Comparison of ENCODE assay signal across 16 cellular contexts in the genomic region with DNA sequence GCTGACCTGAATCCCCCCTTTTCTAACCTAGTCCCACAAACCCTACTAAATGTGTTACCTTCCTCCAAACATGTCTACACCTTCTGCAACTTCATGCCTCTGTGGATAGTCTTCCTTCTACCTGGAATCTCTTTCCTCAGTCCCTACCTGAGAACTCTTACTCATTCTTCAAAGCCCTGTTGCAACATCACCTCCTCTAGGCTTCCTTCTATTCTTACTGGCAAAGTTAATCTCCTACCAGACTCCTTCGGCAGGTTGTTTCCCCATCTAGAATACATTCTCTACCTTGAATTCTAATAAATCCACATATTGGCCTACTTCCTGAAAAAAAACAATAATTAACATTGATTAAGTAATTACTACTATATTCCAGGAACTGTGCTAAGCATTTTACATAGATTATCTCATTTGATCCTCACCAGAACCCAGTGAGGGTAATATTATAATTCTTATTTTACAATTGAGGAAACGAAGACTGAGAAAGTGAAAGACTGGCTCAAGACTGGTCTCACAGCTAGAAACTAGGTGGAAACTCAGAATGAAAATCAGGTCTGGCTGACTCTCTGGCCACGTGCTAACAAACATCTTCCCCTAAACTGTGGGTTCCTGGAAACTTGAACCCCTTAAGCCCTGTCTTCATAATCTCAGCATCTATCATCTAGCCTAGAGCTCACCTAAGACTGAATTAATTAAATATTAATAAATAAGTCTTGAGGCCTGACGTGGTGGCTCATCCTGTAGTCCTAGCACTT. TPM values are rescaled to one million over a fixed set of nuclear protein-coding genes. Genes with fewer than 3 reads are reported as not detected.
A peak's percentile ranks its signal among the peaks of the same experiment; 100 is the strongest.
DNase-seq lines count a peak whose midpoint lies in the region; ATAC-seq and TF ChIP-seq lines count a peak whose summit lies in the region.
"Had no signal": no experiment of that assay in that cellular context is flagged by ENCODE, and none has a peak within 500 bp of the region (broad histone marks: within the 10 kb centered on the region; RNA-seq: fewer than 3 reads in every experiment).

No MANE protein-coding gene starts in this region.

- H3K27me3 Mint-ChIP-seq in activated B cell treated with CpG ODN at 0.5 μM for 24 hours = no peaks in the 10 kb centered on the region

- H3K79me2 ChIP-seq in SK-N-SH (ENCODE audit: insufficient read depth) (peaks cover 10% of the 10 kb centered on the region), hepatocyte (peaks cover 2% of the 10 kb centered on the region)

- no peak overlapping the region for H3K27ac ChIP-seq in SK-N-SH (ENCODE audit: low read depth in 2 of 2, low read length in 1 of 2)
- peak overlapping the region; percentile 24 for H3K27ac ChIP-seq in hepatocyte
- no peak overlapping the region for H3K27ac ChIP-seq in left lung
- no peak overlapping the region for H3K27ac ChIP-seq in psoas muscle
- H3K27ac ChIP-seq: HL-60, suprapubic skin had no signal

- TF ChIP-seq CTCF in SK-N-SH (IDR thresholded peaks at IDR 0.05) (no peak), GM12865 (IDR thresholded peaks at IDR 0.05; ENCODE audit: insufficient read depth, low read depth, low read length, missing control alignments) (no peak), activated B cell treated with CpG ODN at 0.5 μM for 24 hours (IDR thresholded peaks at IDR 0.05) (no peak), hepatocyte (IDR thresholded peaks at IDR 0.05; ENCODE audit: poor library complexity) (no peak), left lung (IDR thresholded peaks at IDR 0.05) (no peak), psoas muscle (IDR thresholded peaks at IDR 0.05) (no peak)

- H3K9ac ChIP-seq in SK-N-SH = no peak overlapping the region

- POLR2A ChIA-PET in SK-N-SH (lab: Yijun Ruan, JAX) = no interaction called here
- POLR2A ChIA-PET in activated B cell treated with CpG ODN at 0.5 μM for 24 hours (lab: Charles Lee) = interaction anchor here (0.6 to 3.1 kb wide), 6 partner anchors 11 to 281 kb away, joined by 3 to 13 read pairs (median 6); a partner anchor contains a TSS

- no peak overlapping the region for H3K4me3 Mint-ChIP-seq in activated B cell treated with CpG ODN at 0.5 μM for 24 hours
- H3K4me3 Mint-ChIP-seq: dendritic cell treated with granulocyte-macrophage colony-stimulating factor and Interleukin-4, amounts not matched to agents 40 ng/mL and 50 ng/mL, for 4 days had no signal

- H3K4me2 ChIP-seq in SK-N-SH (no peak overlapping the region), hepatocyte (no peak overlapping the region)

- no peaks in the 10 kb centered on the region for H4K20me1 ChIP-seq in SK-N-SH (ENCODE audit: insufficient read depth)
- H4K20me1 ChIP-seq in hepatocyte (ENCODE audit: insufficient read depth, poor library complexity, severe bottlenecking) = no peaks in the 10 kb centered on the region

- CTCF ChIA-PET in SK-N-SH (lab: Yijun Ruan, JAX) = interaction anchor here (0.7 to 26.0 kb wide), 4 partner anchors 10 to 244 kb away, joined by 3 to 683 read pairs (median 10); no protein-coding TSS in a partner anchor
- CTCF ChIA-PET in activated B cell treated with CpG ODN at 0.5 μM for 24 hours (lab: Charles Lee) = interaction anchor here (0.7 to 1.1 kb wide), 3 partner anchors 10 to 332 kb away, joined by 3 read pairs; no protein-coding TSS in a partner anchor

- intact Hi-C loops in activated B cell treated with CpG ODN at 0.5 μM for 24 hours (cut with micrococcal nuclease) = loop anchor here (2.0 kb wide), 1 partner anchor 14 kb away; no protein-coding TSS in a partner anchor
- intact Hi-C loops in left lung (cut with DNase I) = no loop called here
- intact Hi-C loops in psoas muscle (cut with DNase I) = no loop called here

- H3K9me3 ChIP-seq in SK-N-SH = no peaks in the 10 kb centered on the region
- H3K9me3 ChIP-seq in hepatocyte (ENCODE audit: low read depth) = no peaks in the 10 kb centered on the region
- H3K9me3 ChIP-seq in left lung = no peaks in the 10 kb centered on the region
- H3K9me3 ChIP-seq in psoas muscle = no peaks in the 10 kb centered on the region
- H3K9me3 ChIP-seq: suprapubic skin had no signal

- DNase-seq in SK-N-SH (no peak), GM12865 (ENCODE audit: low read depth) (peak; percentile 84), activated B cell treated with CpG ODN at 0.5 μM for 24 hours (no peak), hepatocyte (ENCODE audit: low spot score) (peak; percentile 39), left lung (no peak), NCI-H1694 treated with DMSO at 0.1 percent for 48 hours (lab: John Stamatoyannopoulos, UW) (no peak), psoas muscle (no peak)
- DNase-seq: 8988T; activated T-cell treated with anti-CD3 and anti-CD28 coated beads, Interleukin-2, amount 50 U/mL, for 48 hours; NCI-H2029; NCI-H524 treated with DMSO at 0.1 percent for 48 hours; posterior cingulate gyrus had no signal

- peak overlapping the region; percentile 80 for H3K27ac Mint-ChIP-seq in activated B cell treated with CpG ODN at 0.5 μM for 24 hours
- H3K27ac Mint-ChIP-seq: dendritic cell treated with granulocyte-macrophage colony-stimulating factor and Interleukin-4, amounts not matched to agents 40 ng/mL and 50 ng/mL, for 4 days had no signal

- peaks cover 9% of the 10 kb centered on the region for H3K36me3 Mint-ChIP-seq in activated B cell treated with CpG ODN at 0.5 μM for 24 hours (ENCODE audit: low read depth)

- peaks cover 37% of the 10 kb centered on the region for H3K4me1 Mint-ChIP-seq in activated B cell treated with CpG ODN at 0.5 μM for 24 hours

- no peak for TF ChIP-seq RAD21 in SK-N-SH (IDR thresholded peaks at IDR 0.05; ENCODE audit: low read length)

- TF ChIP-seq EP300 in SK-N-SH (IDR thresholded peaks at IDR 0.05; ENCODE audit: borderline replicate concordance in 1 of 2, low read depth in 1 of 2, low read length in 1 of 2) = no peak

- H3K4me3 ChIP-seq in SK-N-SH (ENCODE audit: low read depth in 2 of 2, low read length in 1 of 2) = no peak overlapping the region
- no peak overlapping the region for H3K4me3 ChIP-seq in GM12865 (ENCODE audit: low read depth, low read length)
- H3K4me3 ChIP-seq in hepatocyte = no peak overlapping the region
- no peak overlapping the region for H3K4me3 ChIP-seq in left lung
- no peak overlapping the region for H3K4me3 ChIP-seq in psoas muscle
- H3K4me3 ChIP-seq: suprapubic skin had no signal

- no peaks in the 10 kb centered on the region for H3K9me3 Mint-ChIP-seq in activated B cell treated with CpG ODN at 0.5 μM for 24 hours
- H3K9me3 Mint-ChIP-seq: dendritic cell treated with granulocyte-macrophage colony-stimulating factor and Interleukin-4, amounts not matched to agents 40 ng/mL and 50 ng/mL, for 4 days had no signal

- H3K27me3 ChIP-seq in SK-N-SH (ENCODE audit: insufficient read depth) = no peaks in the 10 kb centered on the region
- no peaks in the 10 kb centered on the region for H3K27me3 ChIP-seq in hepatocyte
- no peaks in the 10 kb centered on the region for H3K27me3 ChIP-seq in left lung
- no peaks in the 10 kb centered on the region for H3K27me3 ChIP-seq in psoas muscle (ENCODE audit: insufficient read depth in 3 of 3, low read length in 2 of 3)
- H3K27me3 ChIP-seq: suprapubic skin had no signal

- 92% methylated on average over 4 of the region's 4 CpGs for WGBS in SK-N-SH (ENCODE audit: low lambda C conversion rate)
- 85% methylated on average over 4 of the region's 4 CpGs for WGBS in hepatocyte (ENCODE audit: low lambda C conversion rate, missing lambda C conversion rate)
- WGBS in psoas muscle, 3 donors = 84 to 94% (median 87%) methylated on average over 4 of the region's 4 CpGs

- peaks cover 9% of the 10 kb centered on the region for H3F3A ChIP-seq in SK-N-SH (replicated peaks; ENCODE audit: insufficient read depth)

- peaks cover 0 to 9% of the 10 kb centered on the region in 2 experiments; a peak in 2 of 4 replicates for H3K4me1 ChIP-seq in SK-N-SH (ENCODE audit: control insufficient read depth in 1 of 2, insufficient read depth in 2 of 2, low read depth in 1 of 2, low read length in 1 of 2)
- peaks cover 13% of the 10 kb centered on the region for H3K4me1 ChIP-seq in hepatocyte (ENCODE audit: insufficient read depth)
- H3K4me1 ChIP-seq in left lung = peaks cover 0 to 16% of the 10 kb centered on the region in 2 donors
- H3K4me1 ChIP-seq in psoas muscle = peaks cover 6% of the 10 kb centered on the region

- no peak overlapping the region for H2AFZ ChIP-seq in SK-N-SH (ENCODE audit: low read depth)
- no peak overlapping the region for H2AFZ ChIP-seq in hepatocyte

- no peaks in the 10 kb centered on the region for H3K9me2 ChIP-seq in SK-N-SH
- no peaks in the 10 kb centered on the region for H3K9me2 ChIP-seq in hepatocyte (replicated peaks; ENCODE audit: insufficient read depth)

- ATAC-seq in SK-N-SH treated with all-trans-retinoic acid at 6 μM for 48 hours (no peak), activated B cell treated with CpG ODN at 0.5 μM for 24 hours (ENCODE audit: low read depth) (no peak), left lung (no peak), psoas muscle (no peak)

- H3K36me3 ChIP-seq in SK-N-SH (replicated peaks in 1 of 2; ENCODE audit: control insufficient read depth in 1 of 2, insufficient read depth in 2 of 2, low read length in 1 of 2) (no peaks in the 10 kb centered on the region), hepatocyte (replicated peaks; ENCODE audit: insufficient read depth, low read depth) (no peaks in the 10 kb centered on the region), left lung (no peaks in the 10 kb centered on the region), psoas muscle (ENCODE audit: insufficient read depth in 1 of 2, low read depth in 1 of 2) (no peaks in the 10 kb centered on the region)
- H3K36me3 ChIP-seq: suprapubic skin had no signal

TF ChIP-seq in SK-N-SH treated with all-trans-retinoic acid at 6 μM for 48 hours, 23 proteins besides CTCF, POLR2A, EP300 and RAD21:
- TF ChIP-seq ESRRG (CRISPR knock-in tag; IDR thresholded peaks at IDR 0.05) (no peak), ZFP3 (CRISPR knock-in tag; IDR thresholded peaks at IDR 0.05) (peak; percentile 95)
TF ChIP-seq in SK-N-SH treated with all-trans-retinoic acid at 6 μM for 48 hours: peak in this region for 1.

TF ChIP-seq in SK-N-SH, 30 proteins besides CTCF, POLR2A, EP300 and RAD21 (continues in another document):
- no peak for TF ChIP-seq CHD2 (IDR thresholded peaks at IDR 0.05; ENCODE audit: low read length, partially characterized antibody)

RNA-seq across cellular contexts. Expression of a gene that starts 4.6 kb away (rescaled TPM):
- polyA plus RNA-seq in SK-N-SH (2012; rRNA removed) (35.7 and 38.7 TPM in 2 replicates), hepatocyte (152 and 157 TPM in 2 replicates), psoas muscle (100 to 1,000 TPM in 1 of 3 donors, 10 to 100 TPM in 2; 95.6 to 111 (median 97.8) TPM)
- polyA plus RNA-seq in SK-N-SH (2012; cell fraction: cytosol; rRNA removed) = 25.5 and 29.1 TPM in 2 replicates
- polyA plus RNA-seq in SK-N-SH (2012; cell fraction: nucleus; rRNA removed) = 90.7 and 99.3 TPM in 2 replicates
- total RNA-seq in activated B cell treated with CpG ODN at 0.5 μM for 24 hours (211 and 233 TPM in 2 replicates), hepatocyte (154 and 163 TPM in 2 replicates), left lung (100 to 1,000 TPM; 229 to 271 TPM), psoas muscle (100 to 1,000 TPM in 3 of 4 donors, 10 to 100 TPM in 1; 67.3 to 279 (median 220) TPM)

RNA-seq across cellular contexts. Expression of a gene that starts 30.2 kb away (rescaled TPM):
- polyA plus RNA-seq in SK-N-SH (2012; rRNA removed) (264 and 290 TPM in 2 replicates), hepatocyte (96.5 and 111 TPM in 2 replicates), psoas muscle (10 to 100 TPM; 69.5 to 92.6 (median 92.0) TPM)
- 172 and 212 TPM in 2 replicates for polyA plus RNA-seq in SK-N-SH (2012; cell fraction: cytosol; rRNA removed)
- 169 and 174 TPM in 2 replicates for polyA plus RNA-seq in SK-N-SH (2012; cell fraction: nucleus; rRNA removed)
- total RNA-seq in activated B cell treated with CpG ODN at 0.5 μM for 24 hours (0.10 and 0.20 TPM in 2 replicates), hepatocyte (69.9 and 85.8 TPM in 2 replicates), left lung (100 to 1,000 TPM; 285 to 320 TPM), psoas muscle (100 to 1,000 TPM; 109 to 151 (median 128) TPM)

Comparison
In these comparisons a context has a peak if more than half of its experiments do, and no peak if none do; other contexts are left out.
1. DNase-seq: peak in GM12865 (single experiment) and hepatocyte (single experiment); none in SK-N-SH (single experiment), activated B cell treated with CpG ODN at 0.5 μM for 24 hours (single experiment), left lung (0 of 2), NCI-H1694 treated with DMSO at 0.1 percent for 48 hours (single experiment) and psoas muscle (0 of 2).
2. RNA of a gene that starts 30.2 kb away (total RNA-seq): 285 to 320 TPM in left lung, 109 to 151 TPM in psoas muscle and 69.9 to 85.8 TPM in hepatocyte; 0.10 to 0.20 TPM in activated B cell treated with CpG ODN at 0.5 μM for 24 hours; every median in the first group is over 10 times any median in the second.